In the genomic region with DNA sequence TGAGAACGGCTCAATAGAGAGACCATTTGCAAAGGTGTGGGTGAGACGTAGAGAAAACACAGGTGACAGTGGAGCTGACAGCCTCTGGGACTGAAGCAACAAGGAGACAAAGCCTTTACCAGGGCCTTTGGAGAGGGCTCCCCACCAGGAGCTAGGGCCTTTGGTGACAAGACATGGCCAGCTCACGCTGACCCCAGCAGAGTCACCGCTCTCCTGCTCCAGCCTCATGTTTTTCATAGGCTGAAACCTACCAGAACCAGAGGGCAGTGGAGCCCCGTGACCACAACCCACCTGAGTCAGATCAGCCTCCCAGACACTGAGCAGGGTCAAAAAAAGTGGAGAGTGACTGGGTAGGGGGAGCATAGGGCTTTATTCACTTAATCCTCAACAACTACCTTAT, we compare ENCODE assay signal across 20 cellular contexts.
DNase-seq lines count a peak whose midpoint lies in the region; ATAC-seq, FAIRE-seq and TF ChIP-seq lines count a peak whose summit lies in the region.
"Had no signal": no experiment of that assay in that cellular context is flagged by ENCODE, and none has a peak within 500 bp of the region (broad histone marks: within the 10 kb centered on the region; RNA-seq: fewer than 3 reads in every experiment).

No MANE protein-coding gene starts in this region.

- SMC1A ChIA-PET in GM12878 (lab: Charles Lee; ENCODE audit: uncharacterized antibody, unreplicated experiment), result interaction anchor here (0.6 to 1.8 kb wide), 5 partner anchors 10 to 189 kb away, joined by 3 to 5 read pairs (median 3); no protein-coding TSS in a partner anchor

- no peaks in the 10 kb centered on the region for H3K79me2 ChIP-seq in GM12878 (ENCODE audit: control insufficient read depth, insufficient read depth, low read length)

- no peak overlapping the region for H2AFZ ChIP-seq in GM12878 (ENCODE audit: control insufficient read depth, low read depth, low read length)

- peak; percentile 70 for ATAC-seq in GM12878
- ATAC-seq in GM18909 (IDR thresholded peaks at IDR 0.05; ENCODE audit: poor library complexity, unreplicated experiment), result no peak
- ATAC-seq: A549, right lobe of liver had no signal

- H3K4me3 ChIP-seq in GM12878, result no peak overlapping the region
- H3K4me3 ChIP-seq in small intestine (ENCODE audit: low read depth in 1 of 2, low read length in 2 of 2), result no peak overlapping the region
- H3K4me3 ChIP-seq: A549, BLaER1, ovary, right lobe of liver, vagina had no signal

- H4K20me1 ChIP-seq in GM12878 (ENCODE audit: control insufficient read depth, insufficient read depth), result no peaks in the 10 kb centered on the region
- H4K20me1 ChIP-seq: BLaER1 had no signal

- WGBS in GM12878 (ENCODE audit: insufficient coverage, insufficient replicate concordance, low lambda C conversion rate, missing lambda C conversion rate), result 24% methylated on average over 5 of the region's 5 CpGs
- WGBS in small intestine, 3 donors, result 86 to 97% (median 90%) methylated on average over 5 of the region's 5 CpGs

- TF ChIP-seq CTCF in GM12878 (IDR thresholded peaks at IDR 0.05 in 2 of 3, conservative IDR thresholded peaks at IDR 0.05 in 1 of 3; ENCODE audit: control insufficient read depth in 2 of 3, extremely low read depth in 1 of 3, insufficient read depth in 1 of 3, low read depth in 3 of 3, low read length in 3 of 3), result no peak

- H3K27ac ChIP-seq in GM12878 (ENCODE audit: control insufficient read depth, insufficient read depth), result no peak overlapping the region
- no peak overlapping the region for H3K27ac ChIP-seq in small intestine (ENCODE audit: low read depth in 1 of 2, low read length in 1 of 2)
- H3K27ac ChIP-seq: BLaER1, ovary, right lobe of liver, vagina had no signal

- TF ChIP-seq RAD21 in GM12878 (IDR thresholded peaks at IDR 0.05; ENCODE audit: insufficient read depth, low read depth, low read length), result no peak

- RAD21 ChIA-PET in GM12878 (lab: Charles Lee; ENCODE audit: unreplicated experiment), result no interaction called here

- H3K9me3 ChIP-seq in GM12878 (replicated peaks; ENCODE audit: control insufficient read depth, insufficient read depth, low read length) (peaks cover 3% of the 10 kb centered on the region; the same call in 1 of the 3 replicates), small intestine (ENCODE audit: control insufficient read depth, low read depth) (no peaks in the 10 kb centered on the region)
- H3K9me3 ChIP-seq: A549, ovary, right lobe of liver, vagina had no signal

- H3K27me3 ChIP-seq in GM12878 (replicated peaks in 1 of 2; ENCODE audit: control insufficient read depth in 2 of 2, insufficient read depth in 2 of 2, low read length in 1 of 2) (no peaks in the 10 kb centered on the region), small intestine (ENCODE audit: control insufficient read depth in 2 of 2, insufficient read depth in 2 of 2, low read length in 2 of 2) (no peaks in the 10 kb centered on the region)
- H3K27me3 ChIP-seq: ovary, right lobe of liver, vagina had no signal

- DNase-seq in activated CD4-positive, alpha-beta T cell treated with anti-CD3 and anti-CD28 coated beads, Interleukin-2, amount 50 U/mL, for 48 hours, result peak; percentile 38 to 55
- DNase-seq in activated CD4-positive, alpha-beta T cell treated with anti-CD3 and anti-CD28 coated beads for 1 hour, result no peak
- DNase-seq in GM12892 (ENCODE audit: insufficient read length), result no peak
- peak; percentile 32 for DNase-seq in M059J (ENCODE audit: low read depth)
- DNase-seq in GM12878 (ENCODE audit: low read depth, low spot score), result no peak
- no peak for DNase-seq in small intestine
- no peak for DNase-seq in GDM1 (lab: John Stamatoyannopoulos, UW)
- DNase-seq: mesenchymal stem cell, naive B cell, NCI-H1048, NCI-H2029, NCI-H446 treated with DMSO at 0.1 percent for 48 hours, ovary, right lobe of liver, RPMI8226 had no signal

- POLR2A ChIA-PET in GM12878 (lab: Charles Lee), result no interaction called here

- no peaks in the 10 kb centered on the region for H3K36me3 ChIP-seq in GM12878 (ENCODE audit: control insufficient read depth in 2 of 2, insufficient read depth in 2 of 2, low read length in 1 of 2)
- no peaks in the 10 kb centered on the region for H3K36me3 ChIP-seq in small intestine (ENCODE audit: control insufficient read depth in 2 of 2, insufficient read depth in 2 of 2, low read length in 2 of 2)
- H3K36me3 ChIP-seq: BLaER1, ovary, right lobe of liver, vagina had no signal

- H3K4me2 ChIP-seq in GM12878 (ENCODE audit: control insufficient read depth, insufficient read depth), result peak overlapping the region; percentile 0; the same call in 1 of the 2 replicates
- H3K4me2 ChIP-seq: A549, BLaER1 had no signal

- FAIRE-seq in GM12892 (lab: Jason Lieb, UNC) (peak; percentile 74), GM12878 (lab: Jason Lieb, UNC) (no peak), small intestine (lab: Jason Lieb, UNC) (no peak)
- FAIRE-seq: A549, astrocyte had no signal

- TF ChIP-seq POLR2A in GM12892 (IDR thresholded peaks at IDR 0.05; ENCODE audit: low read depth, low read length), result no peak
- TF ChIP-seq POLR2A in GM12878 (IDR thresholded peaks at IDR 0.05; ENCODE audit: low read depth, low read length), result no peak

- intact Hi-C loops in GM12878 (cut with micrococcal nuclease; ENCODE audit: unreplicated experiment), result loop anchor here (5.0 kb wide), 2 partner anchors 186 to 206 kb away; partner anchors contain the start of gene RYBP

- CTCF ChIA-PET in GM12878 (lab: Yijun Ruan, JAX), result interaction anchor here (0.6 kb wide), 1 partner anchor 346 kb away, joined by 3 read pairs; no protein-coding TSS in a partner anchor

- H3K4me1 ChIP-seq in GM12878 (ENCODE audit: control insufficient read depth, insufficient read depth, low read length) (peaks cover 34% of the 10 kb centered on the region), small intestine (ENCODE audit: control insufficient read depth in 2 of 2, insufficient read depth in 1 of 2, low read depth in 1 of 2, low read length in 1 of 2) (peaks cover 0 to 2% of the 10 kb centered on the region in 2 donors)
- H3K4me1 ChIP-seq: right lobe of liver, vagina had no signal

- H3K9ac ChIP-seq in GM12878 (ENCODE audit: control insufficient read depth, insufficient read depth, low read length), result no peak overlapping the region
- H3K9ac ChIP-seq: BLaER1 had no signal

- no TSS peak for BruUV-seq in GM12878 (replicated peaks; lab: Mats Ljungman, UMichigan)

- no peak for TF ChIP-seq EP300 in GM12878 (IDR thresholded peaks at IDR 0.05; ENCODE audit: borderline replicate concordance in 1 of 2, control insufficient read depth in 1 of 2, low read depth in 2 of 2, low read length in 2 of 2)

- in situ Hi-C loops in GM12878 (cut with MboI), result no loop called here

TF ChIP-seq in GM12878, 131 proteins besides CTCF, POLR2A, EP300 and RAD21:
- TF ChIP-seq RUNX3 (IDR thresholded peaks at IDR 0.05; ENCODE audit: low read length) (peak; percentile 61), ZBED1 (IDR thresholded peaks at IDR 0.05; ENCODE audit: borderline replicate concordance) (no peak), BCL11A (IDR thresholded peaks at IDR 0.05; ENCODE audit: low read depth, low read length) (0 out of 2 replicates have a peak, but pooled peaks have one; percentile 34)

Comparison
In these comparisons a context has a peak if more than half of its experiments do, and no peak if none do; other contexts are left out.
1. DNase-seq: peak in activated CD4-positive, alpha-beta T cell treated with anti-CD3 and anti-CD28 coated beads, Interleukin-2, amount 50 U/mL, for 48 hours (2 of 2) and M059J (single experiment); none in activated CD4-positive, alpha-beta T cell treated with anti-CD3 and anti-CD28 coated beads for 1 hour (single experiment), GM12892 (single experiment), GM12878 (single experiment), small intestine (single experiment) and GDM1 (single experiment).